ENCODE assay signal across 26 cellular contexts in the genomic region with DNA sequence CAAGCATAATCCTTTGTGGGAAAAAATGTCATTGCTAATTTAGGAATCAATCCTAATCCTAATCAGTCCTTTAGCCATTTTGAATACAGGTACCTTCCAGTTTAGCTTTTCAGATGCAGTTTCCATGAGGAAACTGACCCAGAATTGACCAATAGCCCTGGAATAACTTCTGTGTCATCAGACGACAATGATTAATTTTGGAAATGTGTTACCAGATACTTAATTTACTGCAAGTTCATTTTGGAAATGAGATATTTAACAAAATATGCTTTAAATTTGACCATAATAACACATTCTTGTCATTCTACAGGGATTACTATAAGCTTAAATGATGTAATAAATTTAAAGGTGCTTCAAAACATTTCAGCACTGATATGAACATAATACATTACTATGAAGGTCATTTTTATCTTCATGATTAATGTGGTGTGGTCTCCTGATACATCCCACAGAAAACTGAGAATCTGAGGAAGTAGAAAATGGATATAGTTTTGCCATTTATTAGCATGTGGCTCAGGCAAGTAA.
"Had no signal": no experiment of that assay in that cellular context is flagged by ENCODE, and none has a peak within 500 bp of the region (broad histone marks: within the 10 kb centered on the region; RNA-seq: fewer than 3 reads in every experiment).

No MANE protein-coding gene starts in this region.

- DNase-seq: activated CD4-positive, alpha-beta memory T cell treated with anti-CD3 and anti-CD28 coated beads for 36 hours; activated CD4-positive, alpha-beta T cell treated with anti-CD3 and anti-CD28 coated beads, Interleukin-2, amount 10 ng/mL, durations not matched to agents 24 days and 14 days; activated CD8-positive, alpha-beta memory T cell treated with anti-CD3 and anti-CD28 coated beads, Interleukin-2, amount 50 U/mL, for 4 hours; activated gamma-delta T cell; activated naive CD4-positive, alpha-beta T cell treated with anti-CD3 and anti-CD28 coated beads, Interleukin-2, amount 10 ng/mL, durations not matched to agents 7 days and 5 days; activated naive CD8-positive, alpha-beta T cell treated with anti-CD3 and anti-CD28 coated beads, Interleukin-2, amount 10 ng/mL, durations not matched to agents 7 days and 5 days; activated T-cell treated with anti-CD3 and anti-CD28 coated beads, Interleukin-2, amount 50 U/mL, for 24 hours; amniotic stem cell; caudate nucleus; endodermal cell; foreskin keratinocyte; left cardiac atrium; left ventricle myocardium superior; midbrain; naive thymus-derived CD4-positive, alpha-beta T cell; psoas muscle; right cardiac atrium; stimulated activated CD4-positive, alpha-beta T cell treated with anti-CD3 and anti-CD28 coated beads, Interleukin-2, amount 100 ng/mL, for 48 hours; stimulated activated naive CD4-positive, alpha-beta T cell treated with Interleukin-2 at 50 U/mL for 16 hours; T-helper 17 cell; T1000; WERI-Rb-1 had no signal

- H3K27ac ChIP-seq: foreskin keratinocyte, parathyroid adenoma, psoas muscle, tibial nerve, WERI-Rb-1 had no signal

- H3K9me3 ChIP-seq: psoas muscle, tibial nerve had no signal

- H2AFZ ChIP-seq: parathyroid adenoma had no signal

- H3K9ac ChIP-seq: parathyroid adenoma had no signal

- H3K4me3 ChIP-seq: psoas muscle, tibial nerve had no signal

- H3K36me3 ChIP-seq: tibial nerve, WERI-Rb-1 had no signal

- H3K4me1 ChIP-seq: foreskin keratinocyte, parathyroid adenoma, psoas muscle had no signal

- H3K27me3 ChIP-seq: tibial nerve had no signal

- ATAC-seq: activated CD4-positive, CD25-positive, alpha-beta regulatory T cell treated with anti-CD3 and anti-CD28 coated beads, Interleukin-2, amount 50 U/mL, for 24 hours; esophagus mucosa; foreskin keratinocyte; left cardiac atrium; left ventricle myocardium superior; naive thymus-derived CD4-positive, alpha-beta T cell; psoas muscle; right cardiac atrium; T-helper 17 cell had no signal

- H3K79me2 ChIP-seq: parathyroid adenoma had no signal
